In genomic region chr10:96509017-96509641, GRCh38 we compare ENCODE assay signal across 16 cellular contexts. TPM values are rescaled to one million over a fixed set of nuclear protein-coding genes. Genes with fewer than 3 reads are reported as not detected.
DNase-seq lines count a peak whose midpoint lies in the region; ATAC-seq and TF ChIP-seq lines count a peak whose summit lies in the region.
"Had no signal": no experiment of that assay in that cellular context is flagged by ENCODE, and none has a peak within 500 bp of the region (broad histone marks: within the 10 kb centered on the region; RNA-seq: fewer than 3 reads in every experiment).

No MANE protein-coding gene starts in this region.

- peak overlapping the region; percentile 28 for H3K4me2 ChIP-seq in smooth muscle cell

- H3K4me1 ChIP-seq in smooth muscle cell (ENCODE audit: low read depth): peaks cover 16% of the 10 kb centered on the region

- DNase-seq in H7: peak; percentile 73
- peak; percentile 77 for DNase-seq in amniotic epithelial cell (ENCODE audit: low read depth)
- DNase-seq in hepatic stellate cell (ENCODE audit: low spot score): peak; percentile 19
- no peak for DNase-seq in smooth muscle cell (lab: John Stamatoyannopoulos, UW; ENCODE audit: unreplicated experiment)
- no peak for DNase-seq in OCI-M2 (lab: John Stamatoyannopoulos, UW; ENCODE audit: unreplicated experiment)
- no peak for DNase-seq in pons (ENCODE audit: low spot score)
- DNase-seq in activated CD8-positive, alpha-beta memory T cell treated with anti-CD3 and anti-CD28 coated beads for 24 hours: no peak
- DNase-seq: activated CD8-positive, alpha-beta memory T cell treated with anti-CD3 and anti-CD28 coated beads, Interleukin-2, amount 10 ng/mL, durations not matched to agents 7 days and 5 days; cortex of kidney; foreskin melanocyte; left ventricle myocardium superior; NCI-H1436; NCI-H82; nucleus accumbens; SHP77 had no signal

- peak overlapping the region; percentile 46 for H3K27ac ChIP-seq in smooth muscle cell (ENCODE audit: low read depth)

- H3K9me3 ChIP-seq in smooth muscle cell (replicated peaks; ENCODE audit: low read depth): no peaks in the 10 kb centered on the region

- H3F3A ChIP-seq in smooth muscle cell (ENCODE audit: low read depth): no peaks in the 10 kb centered on the region

- H3K27me3 ChIP-seq in H7 (ENCODE audit: control insufficient read depth, insufficient read depth, low read length): peaks cover 21% of the 10 kb centered on the region
- H3K27me3 ChIP-seq in smooth muscle cell (ENCODE audit: low read depth): peaks cover 30% of the 10 kb centered on the region

- TF ChIP-seq CTCF in smooth muscle cell (IDR thresholded peaks at IDR 0.05; ENCODE audit: borderline replicate concordance, insufficient read depth, poor library complexity, severe bottlenecking): no peak

- H2AFZ ChIP-seq in smooth muscle cell (ENCODE audit: low read depth): no peak overlapping the region

- H3K9ac ChIP-seq in smooth muscle cell (ENCODE audit: low read depth): no peak overlapping the region

- WGBS in smooth muscle cell (ENCODE audit: low lambda C conversion rate): 50% methylated on average over 3 of the region's 3 CpGs

- no peaks in the 10 kb centered on the region for H3K36me3 ChIP-seq in H7 (replicated peaks; ENCODE audit: control insufficient read depth, insufficient read depth, low read length)
- H3K36me3 ChIP-seq in smooth muscle cell (ENCODE audit: low read depth): no peaks in the 10 kb centered on the region

- H3K4me3 ChIP-seq in H7 (ENCODE audit: insufficient read depth, low read depth, low read length): no peak overlapping the region
- no peak overlapping the region for H3K4me3 ChIP-seq in smooth muscle cell

- peaks cover 15% of the 10 kb centered on the region for H4K20me1 ChIP-seq in smooth muscle cell (ENCODE audit: low read depth)

- H3K79me2 ChIP-seq in smooth muscle cell (ENCODE audit: low read depth): no peaks in the 10 kb centered on the region

- ATAC-seq in HG02623 (IDR thresholded peaks at IDR 0.05; ENCODE audit: unreplicated experiment): no peak
- ATAC-seq: activated CD8-positive, alpha-beta memory T cell treated with anti-CD3 and anti-CD28 coated beads, Interleukin-2, amount 10 ng/mL, durations not matched to agents 7 days and 5 days; left ventricle myocardium superior had no signal

RNA-seq across cellular contexts. Expression of gene TLL2, which starts 4.6 kb away (rescaled TPM):
- total RNA-seq in H7 (2014; rRNA removed; shearing (Covaris generic)): 2.5 and 5.0 TPM in 2 replicates
- 0.18 and 0.45 TPM in 2 replicates for total RNA-seq in smooth muscle cell
- polyA plus RNA-seq in smooth muscle cell: 0.04 TPM in 1 of 2 replicates, not detected in the other
- total RNA-seq: activated CD8-positive, alpha-beta memory T cell treated with anti-CD3 and anti-CD28 coated beads, Interleukin-2, amount 10 ng/mL, durations not matched to agents 7 days and 5 days had no signal

Comparison
In these comparisons a context has a peak if more than half of its experiments do, and no peak if none do; other contexts are left out.
1. DNase-seq: peak in H7 (single experiment), amniotic epithelial cell (single experiment) and hepatic stellate cell (single experiment); none in smooth muscle cell (single experiment), OCI-M2 (single experiment), pons (single experiment) and activated CD8-positive, alpha-beta memory T cell treated with anti-CD3 and anti-CD28 coated beads for 24 hours (single experiment).